Comparison of ENCODE assay signal across 8 cellular contexts in genomic region chr12:109310247-109311125, GRCh38. TPM values are rescaled to one million over a fixed set of nuclear protein-coding genes. Genes with fewer than 3 reads are reported as not detected.
DNase-seq lines count a peak whose midpoint lies in the region; ATAC-seq, FAIRE-seq and TF ChIP-seq lines count a peak whose summit lies in the region.

No MANE protein-coding gene starts in this region.

- H3K9ac ChIP-seq in astrocyte (ENCODE audit: low read length) (no peak overlapping the region), mucosa of rectum (ENCODE audit: low read depth in 1 of 2, low read length in 2 of 2) (peak overlapping the region in 1 of 2 donors; percentile 25)

- H3K36me3 ChIP-seq in astrocyte (ENCODE audit: insufficient read depth, low read length), result no peaks in the 10 kb centered on the region
- H3K36me3 ChIP-seq in mucosa of rectum (ENCODE audit: control insufficient read depth in 2 of 2, insufficient read depth in 2 of 2, low read length in 2 of 2), result no peaks in the 10 kb centered on the region

- no peak for TF ChIP-seq CTCF in GM10266 (IDR thresholded peaks at IDR 0.05; ENCODE audit: control insufficient read depth, insufficient read depth, low read depth, missing control alignments)
- no peak for TF ChIP-seq CTCF in astrocyte (IDR thresholded peaks at IDR 0.05; ENCODE audit: insufficient read depth, low read depth, low read length)

- no peaks in the 10 kb centered on the region for H3K9me3 Mint-ChIP-seq in astrocyte (ENCODE audit: unreplicated experiment)

- H3K9me3 ChIP-seq in astrocyte (ENCODE audit: insufficient read depth, low read depth, low read length), result no peaks in the 10 kb centered on the region
- no peaks in the 10 kb centered on the region for H3K9me3 ChIP-seq in mucosa of rectum (ENCODE audit: control insufficient read depth in 2 of 2, low read length in 2 of 2)

- no peak for ATAC-seq in HG02840 (IDR thresholded peaks at IDR 0.05; ENCODE audit: low FRiP score, unreplicated experiment)

- no peak for FAIRE-seq in astrocyte (lab: Jason Lieb, UNC)

- H3K36me3 Mint-ChIP-seq in astrocyte (ENCODE audit: low read depth, unreplicated experiment), result no peaks in the 10 kb centered on the region

- peaks cover 74% of the 10 kb centered on the region for H3K27me3 Mint-ChIP-seq in astrocyte (ENCODE audit: low read depth, unreplicated experiment)

- H3K79me2 ChIP-seq in astrocyte (ENCODE audit: insufficient read depth, low read length), result no peaks in the 10 kb centered on the region

- no peak overlapping the region for H3K4me3 ChIP-seq in astrocyte (ENCODE audit: insufficient read depth, low read depth, low read length)
- H3K4me3 ChIP-seq in mucosa of rectum (ENCODE audit: low read length in 2 of 2), result peak overlapping the region; percentile 57 to 71

- no peaks in the 10 kb centered on the region for H4K20me1 ChIP-seq in astrocyte (ENCODE audit: insufficient read depth, low read length)

- DNase-seq in GM10266 (ENCODE audit: extremely low spot score) (peak; percentile 34), NCI-H2029 treated with DMSO at 0.1 percent for 48 hours (lab: John Stamatoyannopoulos, UW) (peak; percentile 41), astrocyte (ENCODE audit: low read depth) (no peak), A172 (ENCODE audit: low spot score) (no peak), dermis blood vessel endothelial cell (no peak), foreskin melanocyte (no peak)

- peak overlapping the region; percentile 77 for H3K4me2 ChIP-seq in astrocyte (ENCODE audit: low read length)

- H3K27ac Mint-ChIP-seq in astrocyte (ENCODE audit: unreplicated experiment), result no peak overlapping the region

- H3K27me3 ChIP-seq in astrocyte (ENCODE audit: insufficient read depth, low read length), result peaks cover 64% of the 10 kb centered on the region
- peaks cover 23 to 28% of the 10 kb centered on the region in 2 donors for H3K27me3 ChIP-seq in mucosa of rectum (ENCODE audit: control insufficient read depth in 2 of 2, insufficient read depth in 2 of 2, low read length in 2 of 2)

- H3K27ac ChIP-seq in astrocyte (ENCODE audit: low read depth, low read length) (no peak overlapping the region), mucosa of rectum (ENCODE audit: low read depth in 2 of 2, low read length in 2 of 2) (no peak overlapping the region)

- H3K4me1 ChIP-seq in astrocyte (ENCODE audit: insufficient read depth, low read length), result peaks cover 3% of the 10 kb centered on the region
- H3K4me1 ChIP-seq in mucosa of rectum (ENCODE audit: control insufficient read depth in 2 of 2, insufficient read depth in 2 of 2, low read length in 2 of 2), result peaks cover 2 to 7% of the 10 kb centered on the region in 2 donors

- peak overlapping the region; percentile 66 for H2AFZ ChIP-seq in astrocyte (ENCODE audit: low read depth, low read length)

- H3K4me3 Mint-ChIP-seq in astrocyte (ENCODE audit: unreplicated experiment), result peak overlapping the region; percentile 76

- no peaks in the 10 kb centered on the region for H3K4me1 Mint-ChIP-seq in astrocyte (ENCODE audit: low read depth, unreplicated experiment)

RNA-seq across cellular contexts. Expression of gene FOXN4, which starts 1.4 kb away (rescaled TPM):
- not detected in 2 replicates for total RNA-seq in astrocyte
- not detected in 2 replicates for total RNA-seq in A172 (2014; rRNA removed; shearing (Covaris generic))
- not detected in 2 replicates for total RNA-seq in dermis blood vessel endothelial cell

RNA-seq across cellular contexts. Expression of gene MYO1H, which starts 37.2 kb away (rescaled TPM):
- not detected in 2 replicates for total RNA-seq in astrocyte
- total RNA-seq in A172 (2014; rRNA removed; shearing (Covaris generic)), result not detected in 2 replicates
- total RNA-seq in dermis blood vessel endothelial cell, result not detected in 2 replicates

Comparison
In these comparisons a context has a peak if more than half of its experiments do, and no peak if none do; other contexts are left out.
1. DNase-seq: peak in GM10266 (single experiment) and NCI-H2029 treated with DMSO at 0.1 percent for 48 hours (single experiment); none in astrocyte (single experiment), A172 (single experiment), dermis blood vessel endothelial cell (single experiment) and foreskin melanocyte (single experiment).